In the genomic region with DNA sequence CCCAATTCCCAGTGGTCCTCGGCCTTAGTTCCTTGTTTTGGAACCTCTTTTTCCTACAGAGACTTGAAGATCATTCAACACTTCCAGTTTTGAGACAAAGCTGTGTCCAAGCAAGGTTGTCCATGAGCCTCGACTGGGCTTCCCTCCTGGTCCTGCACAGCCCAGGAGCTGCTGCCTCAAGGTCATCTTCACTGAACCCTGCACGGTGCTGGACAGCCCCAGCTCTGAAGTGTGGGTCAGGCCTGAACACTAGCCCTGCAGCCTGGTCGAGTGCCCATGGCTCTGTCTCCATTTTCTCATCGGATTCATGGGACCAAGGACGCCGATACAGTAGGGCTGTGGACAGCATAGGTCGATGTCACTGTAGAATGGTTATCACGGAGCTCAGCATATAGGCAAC, we compare ENCODE assay signal across 1 cellular context.
TF ChIP-seq lines count a peak whose summit lies in the region.

No MANE protein-coding gene starts in this region.

TF ChIP-seq in GM23338, 12 proteins besides CTCF, POLR2A, EP300 and RAD21 (continued from another document):
- no peak for TF ChIP-seq ETS1 (IDR thresholded peaks at IDR 0.05)
